In genomic region chr5:106658150-106658549, GRCh38 we compare ENCODE assay signal across 29 cellular contexts.
"Had no signal": no experiment of that assay in that cellular context is flagged by ENCODE, and none has a peak within 500 bp of the region (broad histone marks: within the 10 kb centered on the region; RNA-seq: fewer than 3 reads in every experiment).

No MANE protein-coding gene starts in this region.

- H3K27me3 ChIP-seq: ascending aorta, body of pancreas had no signal

- H3K27ac ChIP-seq: ascending aorta, body of pancreas had no signal

- DNase-seq: activated B cell treated with CpG ODN at 0.5 μM for 24 hours; activated CD4-positive, alpha-beta T cell treated with anti-CD3 and anti-CD28 coated beads for 1 hour; activated CD4-positive, alpha-beta T cell treated with anti-CD3 and anti-CD28 coated beads, Interleukin-2, amount 10 ng/mL, durations not matched to agents 24 days and 14 days; activated CD4-positive, alpha-beta T cell treated with anti-CD3 and anti-CD28 coated beads, Interleukin-2, amount 50 U/mL, for 48 hours; activated CD8-positive, alpha-beta memory T cell treated with anti-CD3 and anti-CD28 coated beads, Interleukin-2, amount 10 ng/mL, durations not matched to agents 7 days and 5 days; activated effector memory CD4-positive, alpha-beta T cell treated with anti-CD3 and anti-CD28 coated beads, Interleukin-2, amount 50 U/mL, for 16 hours; activated naive CD4-positive, alpha-beta T cell treated with Interleukin-2 at 50 U/mL for 16 hours; activated naive CD8-positive, alpha-beta T cell treated with anti-CD3 and anti-CD28 coated beads, Interleukin-2, amount 50 U/mL, for 24 hours; activated T-cell treated with anti-CD3 and anti-CD28 coated beads, Interleukin-2, amount 50 U/mL, for 24 hours; amniotic stem cell; body of pancreas; Kasumi-1; KBM-7; NCI-H1105 treated with DMSO at 0.1 percent for 48 hours; NCI-H1436 treated with DMSO at 0.1 percent for 48 hours; NCI-H187; NCI-H2081; NCI-H2171; NCI-H2227 treated with DMSO at 0.1 percent for 48 hours; NCI-H446 treated with DMSO at 0.1 percent for 48 hours; NCI-H526; NCI-H774; Right ventricle myocardium superior; RPMI8226; T-helper 17 cell; T-helper 9 cell had no signal

- H3K4me1 ChIP-seq: body of pancreas had no signal

- H3K4me3 ChIP-seq: ascending aorta, body of pancreas had no signal

- ATAC-seq: activated CD8-positive, alpha-beta memory T cell treated with anti-CD3 and anti-CD28 coated beads, Interleukin-2, amount 10 ng/mL, durations not matched to agents 7 days and 5 days; activated naive CD4-positive, alpha-beta T cell treated with anti-CD3 and anti-CD28 coated beads, Interleukin-2, amount 50 U/mL, for 72 hours; activated naive CD8-positive, alpha-beta T cell treated with anti-CD3 and anti-CD28 coated beads, Interleukin-2, amount 50 U/mL, for 24 hours; body of pancreas; Panc1; T-helper 17 cell had no signal

- H3K9me3 ChIP-seq: ascending aorta, body of pancreas had no signal

- H3K36me3 ChIP-seq: ascending aorta had no signal
